In genomic region chr3:12125772-12126171, GRCh38 we compare ENCODE assay signal across 11 cellular contexts. TPM values are rescaled to one million over a fixed set of nuclear protein-coding genes. Genes with fewer than 3 reads are reported as not detected.
"Had no signal": no experiment of that assay in that cellular context is flagged by ENCODE, and none has a peak within 500 bp of the region (broad histone marks: within the 10 kb centered on the region; RNA-seq: fewer than 3 reads in every experiment).

No MANE protein-coding gene starts in this region.

- H3K9me3 Mint-ChIP-seq: GM23338, H9, HFFc6 had no signal

- FAIRE-seq: H1, H54 had no signal

- H3K4me3 Mint-ChIP-seq: GM23338, H9, HFFc6 had no signal

- H3K27ac ChIP-seq: GM23248 had no signal

- H3K9ac ChIP-seq: GM23248 had no signal

- H3K4me3 ChIP-seq: GM23248, GM23338, HAP-1 had no signal

- H3K4me1 Mint-ChIP-seq: GM23338, H9 had no signal

- H3K4me2 ChIP-seq: GM23338 had no signal

- DNase-seq: GM23248, GOT3, H7, H9, HCEC 1CT, HFFc6 had no signal

- H3K27ac Mint-ChIP-seq: GM23338, H9, HFFc6 had no signal

- H3K36me3 ChIP-seq: HAP-1 had no signal

- H3K9me3 ChIP-seq: HAP-1 had no signal

- H3K4me1 ChIP-seq: HAP-1 had no signal

- ATAC-seq: GM23338, HCT116 had no signal

- H2AFZ ChIP-seq: GM23248, GM23338 had no signal

RNA-seq across cellular contexts. Expression of gene TIMP4, which starts 32.9 kb away (rescaled TPM):
- polyA plus RNA-seq: GM23248 had no signal
